Comparison of ENCODE assay signal across 1 cellular context in genomic region chr2:224432003-224432574, GRCh38.
TF ChIP-seq lines count a peak whose summit lies in the region.

No MANE protein-coding gene starts in this region.

TF ChIP-seq in WTC11, 78 proteins besides CTCF, POLR2A, EP300 and RAD21 (continued from another document):
- TF ChIP-seq, protein P1, sequence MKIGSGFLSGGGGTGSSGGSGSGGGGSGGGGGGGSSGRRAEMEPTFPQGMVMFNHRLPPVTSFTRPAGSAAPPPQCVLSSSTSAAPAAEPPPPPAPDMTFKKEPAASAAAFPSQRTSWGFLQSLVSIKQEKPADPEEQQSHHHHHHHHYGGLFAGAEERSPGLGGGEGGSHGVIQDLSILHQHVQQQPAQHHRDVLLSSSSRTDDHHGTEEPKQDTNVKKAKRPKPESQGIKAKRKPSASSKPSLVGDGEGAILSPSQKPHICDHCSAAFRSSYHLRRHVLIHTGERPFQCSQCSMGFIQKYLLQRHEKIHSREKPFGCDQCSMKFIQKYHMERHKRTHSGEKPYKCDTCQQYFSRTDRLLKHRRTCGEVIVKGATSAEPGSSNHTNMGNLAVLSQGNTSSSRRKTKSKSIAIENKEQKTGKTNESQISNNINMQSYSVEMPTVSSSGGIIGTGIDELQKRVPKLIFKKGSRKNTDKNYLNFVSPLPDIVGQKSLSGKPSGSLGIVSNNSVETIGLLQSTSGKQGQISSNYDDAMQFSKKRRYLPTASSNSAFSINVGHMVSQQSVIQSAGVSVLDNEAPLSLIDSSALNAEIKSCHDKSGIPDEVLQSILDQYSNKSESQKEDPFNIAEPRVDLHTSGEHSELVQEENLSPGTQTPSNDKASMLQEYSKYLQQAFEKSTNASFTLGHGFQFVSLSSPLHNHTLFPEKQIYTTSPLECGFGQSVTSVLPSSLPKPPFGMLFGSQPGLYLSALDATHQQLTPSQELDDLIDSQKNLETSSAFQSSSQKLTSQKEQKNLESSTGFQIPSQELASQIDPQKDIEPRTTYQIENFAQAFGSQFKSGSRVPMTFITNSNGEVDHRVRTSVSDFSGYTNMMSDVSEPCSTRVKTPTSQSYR (CRISPR knock-in tag; IDR thresholded peaks at IDR 0.05) = no peak
- no peak for TF ChIP-seq NR1H2 (CRISPR knock-in tag; IDR thresholded peaks at IDR 0.05)
- TF ChIP-seq CREM (CRISPR knock-in tag; IDR thresholded peaks at IDR 0.05) = no peak
- no peak for TF ChIP-seq ZNF317 (CRISPR knock-in tag; IDR thresholded peaks at IDR 0.05; ENCODE audit: borderline replicate concordance, low read depth)
- TF ChIP-seq, protein P2, sequence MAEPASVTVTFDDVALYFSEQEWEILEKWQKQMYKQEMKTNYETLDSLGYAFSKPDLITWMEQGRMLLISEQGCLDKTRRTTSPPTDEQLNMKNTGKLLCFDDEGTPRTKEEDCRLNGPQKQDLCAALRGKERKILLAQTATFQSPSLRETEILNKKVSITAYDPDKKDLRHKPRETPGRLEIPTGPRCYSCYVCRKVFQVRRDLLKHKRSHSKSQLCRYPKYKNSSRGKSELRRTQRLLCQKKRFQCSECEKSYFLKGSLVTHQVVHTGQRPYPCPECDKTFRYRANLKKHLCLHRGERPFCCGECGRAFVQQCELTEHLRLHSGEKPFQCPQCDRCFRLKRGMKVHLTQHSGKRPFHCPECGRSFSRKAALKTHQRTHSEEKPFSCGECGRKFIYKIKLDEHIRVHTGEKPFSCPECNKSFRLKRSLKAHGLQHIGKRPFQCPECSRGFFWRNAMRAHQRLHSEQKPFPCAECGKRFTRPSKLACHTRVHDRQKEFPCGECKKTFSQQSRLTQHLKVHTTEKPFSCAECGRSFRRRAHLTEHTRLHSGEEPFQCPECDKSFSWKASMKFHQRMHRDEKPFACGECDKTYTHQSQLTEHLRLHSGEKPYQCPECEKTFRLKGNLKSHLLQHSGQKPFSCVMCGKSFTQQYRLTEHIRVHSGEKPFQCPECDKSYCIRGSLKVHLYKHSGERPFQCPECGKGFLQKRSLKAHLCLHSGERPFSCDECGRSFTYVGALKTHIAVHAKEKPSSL (CRISPR knock-in tag; conservative IDR thresholded peaks at IDR 0.05) = no peak
